In genomic region chr4:73133784-73134183, GRCh38 we compare ENCODE assay signal across 28 cellular contexts.
"Had no signal": no experiment of that assay in that cellular context is flagged by ENCODE, and none has a peak within 500 bp of the region (broad histone marks: within the 10 kb centered on the region; RNA-seq: fewer than 3 reads in every experiment).

No MANE protein-coding gene starts in this region.

- H3K27ac Mint-ChIP-seq: activated CD4-positive, alpha-beta T cell treated with anti-CD3 and anti-CD28 coated beads, Interleukin-2, amount 10 ng/mL, durations not matched to agents 24 days and 14 days; activated CD8-positive, alpha-beta T cell treated with anti-CD3 and anti-CD28 coated beads for 36 hours; activated naive CD8-positive, alpha-beta T cell; activated T-helper 17 cell treated with anti-CD3 and anti-CD28 coated beads, Interleukin-2, amount 50 U/mL, for 72 hours; T-helper 2 cell treated with Interferon-gamma antibody and Interleukin-4, amounts not matched to agents 5 μg/mL and 100 μg/mL, for 36 hours had no signal

- H3K9ac ChIP-seq: KMS-11 had no signal

- H3K4me1 Mint-ChIP-seq: activated T-helper 17 cell treated with anti-CD3 and anti-CD28 coated beads, Interleukin-2, amount 50 U/mL, for 72 hours had no signal

- H3K27me3 ChIP-seq: ascending aorta, body of pancreas, breast epithelium, SJCRH30 had no signal

- H3K4me3 Mint-ChIP-seq: activated CD4-positive, alpha-beta T cell treated with anti-CD3 and anti-CD28 coated beads, Interleukin-2, amount 10 ng/mL, durations not matched to agents 24 days and 14 days; activated CD8-positive, alpha-beta T cell treated with anti-CD3 and anti-CD28 coated beads for 36 hours; activated naive CD8-positive, alpha-beta T cell; activated T-cell treated with anti-CD3 and anti-CD28 coated beads, Interleukin-2, amount 50 U/mL, for 72 hours; activated T-helper 17 cell treated with anti-CD3 and anti-CD28 coated beads, Interleukin-2, amount 50 U/mL, for 72 hours; T-helper 2 cell treated with Interferon-gamma antibody and Interleukin-4, amounts not matched to agents 5 μg/mL and 100 μg/mL, for 36 hours had no signal

- H3K27ac ChIP-seq: ascending aorta, body of pancreas, breast epithelium, KMS-11, SJCRH30, SK-N-MC had no signal

- H3K4me2 ChIP-seq: KMS-11 had no signal

- H3K36me3 ChIP-seq: breast epithelium had no signal

- H3K9me3 ChIP-seq: ascending aorta, body of pancreas, breast epithelium, SJCRH30 had no signal

- H3K9me3 Mint-ChIP-seq: activated CD4-positive, alpha-beta T cell treated with anti-CD3 and anti-CD28 coated beads, Interleukin-2, amount 10 ng/mL, durations not matched to agents 24 days and 14 days; activated CD8-positive, alpha-beta T cell treated with anti-CD3 and anti-CD28 coated beads for 36 hours; activated T-cell treated with anti-CD3 and anti-CD28 coated beads, Interleukin-2, amount 50 U/mL, for 72 hours; activated T-helper 17 cell treated with anti-CD3 and anti-CD28 coated beads, Interleukin-2, amount 50 U/mL, for 72 hours; T-helper 2 cell treated with Interferon-gamma antibody and Interleukin-4, amounts not matched to agents 5 μg/mL and 100 μg/mL, for 36 hours had no signal

- DNase-seq: activated CD4-positive, alpha-beta T cell treated with anti-CD3 and anti-CD28 coated beads, Interleukin-2, amount 10 ng/mL, durations not matched to agents 24 days and 14 days; activated CD4-positive, alpha-beta T cell treated with anti-CD3 and anti-CD28 coated beads, Interleukin-2, amount 50 U/mL, for 4 hours; activated CD8-positive, alpha-beta T cell treated with anti-CD3 and anti-CD28 coated beads for 36 hours; activated gamma-delta T cell; activated naive CD4-positive, alpha-beta T cell treated with Interleukin-2 at 50 U/mL for 16 hours; activated T-cell treated with anti-CD3 and anti-CD28 coated beads, Interleukin-2, amount 50 U/mL, for 1 hour; activated T-cell treated with anti-CD3 and anti-CD28 coated beads, Interleukin-2, amount 50 U/mL, for 72 hours; amygdala; body of pancreas; NCI-H1092 treated with DMSO at 0.1 percent for 48 hours; NCI-H1417; NCI-H146; NCI-H187; NCI-H2081; NCI-H2171 treated with DMSO at 0.1 percent for 48 hours; NCI-H226; NCI-H446 treated with DMSO at 0.1 percent for 48 hours; NCI-H524 treated with DMSO at 0.1 percent for 48 hours; SHP77; SJCRH30 had no signal

- H3K4me3 ChIP-seq: ascending aorta, body of pancreas, breast epithelium, SJCRH30, SK-N-MC had no signal

- H3K27me3 Mint-ChIP-seq: activated CD4-positive, alpha-beta T cell treated with anti-CD3 and anti-CD28 coated beads, Interleukin-2, amount 10 ng/mL, durations not matched to agents 24 days and 14 days; activated CD8-positive, alpha-beta T cell treated with anti-CD3 and anti-CD28 coated beads for 36 hours; activated naive CD8-positive, alpha-beta T cell; activated T-helper 17 cell treated with anti-CD3 and anti-CD28 coated beads, Interleukin-2, amount 50 U/mL, for 72 hours had no signal

- FAIRE-seq: TTC549 had no signal

- H3K4me1 ChIP-seq: ascending aorta, body of pancreas, breast epithelium, SJCRH30 had no signal
